In genomic region chr18:48923746-48924580, GRCh38 we compare ENCODE assay signal across 8 cellular contexts. TPM values are rescaled to one million over a fixed set of nuclear protein-coding genes. Genes with fewer than 3 reads are reported as not detected.
DNase-seq lines count a peak whose midpoint lies in the region; ATAC-seq and TF ChIP-seq lines count a peak whose summit lies in the region.

No MANE protein-coding gene starts in this region.

- WGBS in esophagus muscularis mucosa, result 43% methylated on average over 12 of the region's 14 CpGs

- TF ChIP-seq EP300 in esophagus muscularis mucosa (IDR thresholded peaks at IDR 0.05), result no peak

- H3K9me3 ChIP-seq in esophagus muscularis mucosa (no peaks in the 10 kb centered on the region), skeletal muscle tissue (ENCODE audit: control insufficient read depth in 3 of 3, low read length in 3 of 3) (no peaks in the 10 kb centered on the region)

- peaks cover 72 to 86% (median 81%) of the 10 kb centered on the region in 4 donors for H3K4me1 ChIP-seq in esophagus muscularis mucosa
- peaks cover 48 to 83% (median 78%) of the 10 kb centered on the region in 3 donors for H3K4me1 ChIP-seq in skeletal muscle tissue (ENCODE audit: control insufficient read depth in 3 of 3, insufficient read depth in 3 of 3, low read length in 3 of 3)

- ATAC-seq in GM18868 (IDR thresholded peaks at IDR 0.05; ENCODE audit: unreplicated experiment) (peak; percentile 32), HG03457 (IDR thresholded peaks at IDR 0.05; ENCODE audit: unreplicated experiment) (no peak)

- no peak for TF ChIP-seq POLR2A in esophagus muscularis mucosa (IDR thresholded peaks at IDR 0.05; ENCODE audit: low read depth)

- H3K27ac ChIP-seq in esophagus muscularis mucosa (replicated peaks in 1 of 4) (peak overlapping the region; percentile 56 to 97 (median 72)), skeletal muscle tissue (ENCODE audit: low read depth, low read length) (peak overlapping the region; percentile 53)

- intact Hi-C loops in esophagus muscularis mucosa (cut with DNase I), result no loop called here

- H3K9ac ChIP-seq in skeletal muscle tissue (ENCODE audit: low read depth in 1 of 3, low read length in 3 of 3), result peak overlapping the region in 2 of 3 donors; percentile 30 to 50

- H3K4me3 ChIP-seq in esophagus muscularis mucosa (peak overlapping the region in 3 of 4 donors; percentile 0 to 60 (median 48)), skeletal muscle tissue (ENCODE audit: low read length in 3 of 3) (peak overlapping the region in 1 of 3 donors; percentile 29)

- no peak for TF ChIP-seq CTCF in esophagus muscularis mucosa (IDR thresholded peaks at IDR 0.05)

- no peaks in the 10 kb centered on the region for H3K27me3 ChIP-seq in esophagus muscularis mucosa
- no peaks in the 10 kb centered on the region for H3K27me3 ChIP-seq in skeletal muscle tissue (ENCODE audit: control insufficient read depth in 3 of 3, insufficient read depth in 3 of 3, low read length in 3 of 3)

- H3K36me3 ChIP-seq in esophagus muscularis mucosa (peaks cover 0 to 26% (median 19%) of the 10 kb centered on the region in 4 donors), skeletal muscle tissue (ENCODE audit: control insufficient read depth in 3 of 3, insufficient read depth in 3 of 3, low read length in 3 of 3) (peaks cover 11 to 26% (median 19%) of the 10 kb centered on the region in 3 donors)

- DNase-seq in RPMI8226 (peak; percentile 35), esophagus muscularis mucosa (ENCODE audit: extremely low spot score) (no peak), NCI-H748 (lab: John Stamatoyannopoulos, UW; ENCODE audit: unreplicated experiment) (no peak), GDM1 (lab: John Stamatoyannopoulos, UW) (no peak), NCI-H446 (lab: John Stamatoyannopoulos, UW) (no peak)

RNA-seq across cellular contexts. Expression of gene SMAD7, which starts 26.8 kb away (rescaled TPM):
- total RNA-seq in esophagus muscularis mucosa (10 to 100 TPM; 22.5 to 54.9 (median 40.0) TPM), skeletal muscle tissue (8.9 TPM)
